Comparison of ENCODE assay signal across 8 cellular contexts in genomic region chr19:43532571-43532961, GRCh38. TPM values are rescaled to one million over a fixed set of nuclear protein-coding genes. Genes with fewer than 3 reads are reported as not detected.
DNase-seq lines count a peak whose midpoint lies in the region; ATAC-seq and TF ChIP-seq lines count a peak whose summit lies in the region.

No MANE protein-coding gene starts in this region.

- H3K4me1 Mint-ChIP-seq in dendritic cell treated with granulocyte-macrophage colony-stimulating factor and Interleukin-4, amounts not matched to agents 40 ng/mL and 50 ng/mL, for 4 days (ENCODE audit: low read depth) = peaks cover 36% of the 10 kb centered on the region

- H3K4me3 ChIP-seq in HFF-Myc (replicated peaks; ENCODE audit: low read depth, low read length) = peak overlapping the region; percentile 48
- peak overlapping the region; percentile 61 for H3K4me3 ChIP-seq in OCI-LY7 (ENCODE audit: low read depth, low read length, poor library complexity, severe bottlenecking)
- H3K4me3 ChIP-seq in mucosa of rectum (ENCODE audit: low read length in 2 of 2) = peak overlapping the region; percentile 91 to 94
- H3K4me3 ChIP-seq in aorta (ENCODE audit: low read length in 2 of 2) = peak overlapping the region; percentile 2 to 8

- TF ChIP-seq CTCF in GM10266 (IDR thresholded peaks at IDR 0.05; ENCODE audit: control insufficient read depth, insufficient read depth, low read depth, missing control alignments) (no peak), HFF-Myc (IDR thresholded peaks at IDR 0.05; ENCODE audit: low read depth, low read length, missing control alignments) (no peak), OCI-LY7 (conservative IDR thresholded peaks at IDR 0.05; ENCODE audit: low read length) (no peak)

- peak overlapping the region; percentile 80 for H3K4me2 ChIP-seq in OCI-LY7 (ENCODE audit: low read length)

- H3K27me3 ChIP-seq in mucosa of rectum (ENCODE audit: control insufficient read depth in 2 of 2, insufficient read depth in 2 of 2, low read length in 2 of 2) = no peaks in the 10 kb centered on the region
- H3K27me3 ChIP-seq in aorta (ENCODE audit: control insufficient read depth in 1 of 2, insufficient read depth in 2 of 2, low read length in 1 of 2) = no peaks in the 10 kb centered on the region

- CTCF ChIA-PET in OCI-LY7 (lab: Charles Lee; ENCODE audit: unreplicated experiment) = no interaction called here

- DNase-seq in GM10266 (ENCODE audit: extremely low spot score) (peak; percentile 69), HFF-Myc (ENCODE audit: extremely low read depth, low read depth) (no peak), OCI-LY7 (ENCODE audit: low spot score) (peak; percentile 44), aorta (peak; percentile 76 to 82), NK-92 (lab: John Stamatoyannopoulos, UW; ENCODE audit: unreplicated experiment) (no peak)

- H3K27me3 Mint-ChIP-seq in dendritic cell treated with granulocyte-macrophage colony-stimulating factor and Interleukin-4, amounts not matched to agents 40 ng/mL and 50 ng/mL, for 4 days = peaks cover 3% of the 10 kb centered on the region

- H3K27ac ChIP-seq in OCI-LY7 (ENCODE audit: low read depth, low read length, poor library complexity, severe bottlenecking) = peak overlapping the region; percentile 40
- peak overlapping the region; percentile 93 to 94 for H3K27ac ChIP-seq in mucosa of rectum (ENCODE audit: low read depth in 2 of 2, low read length in 2 of 2)
- H3K27ac ChIP-seq in aorta (ENCODE audit: low read depth in 1 of 2, low read length in 2 of 2) = peak overlapping the region; percentile 23 to 41

- H3K36me3 ChIP-seq in OCI-LY7 (ENCODE audit: insufficient read depth, low read length) (peaks cover 4% of the 10 kb centered on the region; the same call in 1 of the 2 replicates), mucosa of rectum (ENCODE audit: control insufficient read depth in 2 of 2, insufficient read depth in 2 of 2, low read length in 2 of 2) (peaks cover 0 to 4% of the 10 kb centered on the region in 2 donors), aorta (ENCODE audit: control insufficient read depth in 1 of 2, insufficient read depth in 2 of 2, low read length in 1 of 2) (no peaks in the 10 kb centered on the region)

- H3K79me2 ChIP-seq in OCI-LY7 (ENCODE audit: insufficient read depth, low read depth, low read length) = no peaks in the 10 kb centered on the region

- H3K9ac ChIP-seq in mucosa of rectum (ENCODE audit: low read depth in 1 of 2, low read length in 2 of 2) = peak overlapping the region; percentile 48 to 83

- no TSS peak for BruUV-seq in OCI-LY7 (replicated peaks; lab: Mats Ljungman, UMichigan)

- H4K20me1 ChIP-seq in OCI-LY7 (ENCODE audit: insufficient read depth, low read length) = no peaks in the 10 kb centered on the region

- intact Hi-C loops in OCI-LY7 (cut with micrococcal nuclease; ENCODE audit: unreplicated experiment) = loop anchor here (10.0 kb wide), 1 partner anchor 62 kb away; the partner anchor contains the start of genes IRGQ and ZNF576
- intact Hi-C loops in dendritic cell treated with granulocyte-macrophage colony-stimulating factor and Interleukin-4, amounts not matched to agents 40 ng/mL and 50 ng/mL, for 4 days (cut with micrococcal nuclease) = no loop called here
- intact Hi-C loops in aorta (cut with DNase I) = loop anchor here (2.0 to 10.0 kb wide), 3 partner anchors 64 to 135 kb away; partner anchors contain the start of genes IRGQ (in 1 of the 2) and ZNF576 (in 1 of the 2)

- WGBS in aorta, 2 donors = 0% methylated on average over 16 of the region's 16 CpGs

- ATAC-seq in aorta (ENCODE audit: low FRiP score) = peak; percentile 2
- no peak for ATAC-seq in HG03520 (IDR thresholded peaks at IDR 0.05; ENCODE audit: unreplicated experiment)

- peaks cover 19% of the 10 kb centered on the region for H3K36me3 Mint-ChIP-seq in dendritic cell treated with granulocyte-macrophage colony-stimulating factor and Interleukin-4, amounts not matched to agents 40 ng/mL and 50 ng/mL, for 4 days (ENCODE audit: low read depth)

- no peaks in the 10 kb centered on the region for H3K9me3 Mint-ChIP-seq in dendritic cell treated with granulocyte-macrophage colony-stimulating factor and Interleukin-4, amounts not matched to agents 40 ng/mL and 50 ng/mL, for 4 days

- peak overlapping the region; percentile 60; the same call in 1 of the 2 replicates for H2AFZ ChIP-seq in OCI-LY7 (ENCODE audit: low read length)

- H3K9me3 ChIP-seq in OCI-LY7 (ENCODE audit: low read length) (no peaks in the 10 kb centered on the region), mucosa of rectum (ENCODE audit: control insufficient read depth in 2 of 2, low read length in 2 of 2) (no peaks in the 10 kb centered on the region), aorta (ENCODE audit: control insufficient read depth, low read length) (no peaks in the 10 kb centered on the region)

- POLR2A ChIA-PET in OCI-LY7 (lab: Charles Lee) = interaction anchor here (0.6 kb wide), 2 partner anchors 25 to 245 kb away, joined by 3 read pairs; no protein-coding TSS in a partner anchor

- peaks cover 23% of the 10 kb centered on the region for H3K4me1 ChIP-seq in OCI-LY7 (ENCODE audit: insufficient read depth, low read length, poor library complexity, severe bottlenecking)
- H3K4me1 ChIP-seq in mucosa of rectum (ENCODE audit: control insufficient read depth in 2 of 2, insufficient read depth in 2 of 2, low read length in 2 of 2) = peaks cover 18 to 26% of the 10 kb centered on the region in 2 donors
- H3K4me1 ChIP-seq in aorta (ENCODE audit: control insufficient read depth in 1 of 2, insufficient read depth in 2 of 2, low read length in 2 of 2) = no peaks in the 10 kb centered on the region

- peak overlapping the region; percentile 89 for H3K27ac Mint-ChIP-seq in dendritic cell treated with granulocyte-macrophage colony-stimulating factor and Interleukin-4, amounts not matched to agents 40 ng/mL and 50 ng/mL, for 4 days

- peak overlapping the region; percentile 85 for H3K4me3 Mint-ChIP-seq in dendritic cell treated with granulocyte-macrophage colony-stimulating factor and Interleukin-4, amounts not matched to agents 40 ng/mL and 50 ng/mL, for 4 days

- no peaks in the 10 kb centered on the region for H3K9me2 ChIP-seq in OCI-LY7 (ENCODE audit: insufficient read depth, low read length)

RNA-seq across cellular contexts. Expression of gene ZNF575, which starts 0.4 kb away (rescaled TPM):
- total RNA-seq in OCI-LY7 (2014; rRNA removed; shearing (Covaris generic)) = not detected in 2 replicates
- total RNA-seq in OCI-LY7 (2022) (2.0 and 2.7 TPM in 2 replicates), aorta (1 to 10 TPM; 1.7 to 4.6 TPM)
- 1 to 10 TPM in 1 of 2 donors, under 1 TPM in 1; 0.63 to 1.6 TPM for polyA plus RNA-seq in aorta

RNA-seq across cellular contexts. Expression of gene ETHE1, which starts 5.6 kb away (rescaled TPM):
- total RNA-seq in OCI-LY7 (2014; rRNA removed; shearing (Covaris generic)) = 1.7 and 5.7 TPM in 2 replicates
- 6.2 and 6.4 TPM in 2 replicates for total RNA-seq in OCI-LY7 (2022)
- 10 to 100 TPM; 21.7 to 30.7 TPM for total RNA-seq in aorta
- polyA plus RNA-seq in aorta = 10 to 100 TPM; 44.3 to 47.1 TPM

RNA-seq across cellular contexts. Expression of gene PHLDB3, which starts 28.0 kb away (rescaled TPM):
- 12.9 and 20.6 TPM in 2 replicates for total RNA-seq in OCI-LY7 (2014; rRNA removed; shearing (Covaris generic))
- total RNA-seq in OCI-LY7 (2022) (6.0 and 9.9 TPM in 2 replicates), aorta (10 to 100 TPM in 1 of 2 donors, 1 to 10 TPM in 1; 9.7 to 10.2 TPM)
- 10 to 100 TPM in 1 of 2 donors, 1 to 10 TPM in 1; 4.8 to 18.5 TPM for polyA plus RNA-seq in aorta

RNA-seq across cellular contexts. Expression of gene XRCC1, which starts 42.8 kb away (rescaled TPM):
- 28.7 and 35.9 TPM in 2 replicates for total RNA-seq in OCI-LY7 (2014; rRNA removed; shearing (Covaris generic))
- total RNA-seq in OCI-LY7 (2022) = 27.2 and 33.7 TPM in 2 replicates
- total RNA-seq in aorta = 10 to 100 TPM; 22.3 to 30.2 TPM
- 10 to 100 TPM; 12.1 to 27.2 TPM for polyA plus RNA-seq in aorta

RNA-seq across cellular contexts. Expression of gene PINLYP, which starts 43.0 kb away (rescaled TPM):
- total RNA-seq in OCI-LY7 (2014; rRNA removed; shearing (Covaris generic)) = 4.9 and 11.5 TPM in 2 replicates
- total RNA-seq in OCI-LY7 (2022) (0.40 and 0.81 TPM in 2 replicates), aorta (10 to 100 TPM in 1 of 2 donors, 1 to 10 TPM in 1; 8.2 to 10.1 TPM)
- 10 to 100 TPM; 20.8 to 22.9 TPM for polyA plus RNA-seq in aorta

Comparison
In these comparisons a context has a peak if more than half of its experiments do, and no peak if none do; other contexts are left out.
1. DNase-seq: peak in GM10266 (single experiment), OCI-LY7 (single experiment) and aorta (2 of 2); none in HFF-Myc (single experiment) and NK-92 (single experiment).
2. H3K4me3 ChIP-seq: peak in every context shown above with its lines; median percentile 92 in mucosa of rectum; 61 in OCI-LY7; 48 in HFF-Myc; 5 in aorta.
3. H3K27ac ChIP-seq: peak in every context shown above with its lines; median percentile 94 in mucosa of rectum; 40 in OCI-LY7; 32 in aorta.